ENCODE assay signal across 8 cellular contexts in the genomic region with DNA sequence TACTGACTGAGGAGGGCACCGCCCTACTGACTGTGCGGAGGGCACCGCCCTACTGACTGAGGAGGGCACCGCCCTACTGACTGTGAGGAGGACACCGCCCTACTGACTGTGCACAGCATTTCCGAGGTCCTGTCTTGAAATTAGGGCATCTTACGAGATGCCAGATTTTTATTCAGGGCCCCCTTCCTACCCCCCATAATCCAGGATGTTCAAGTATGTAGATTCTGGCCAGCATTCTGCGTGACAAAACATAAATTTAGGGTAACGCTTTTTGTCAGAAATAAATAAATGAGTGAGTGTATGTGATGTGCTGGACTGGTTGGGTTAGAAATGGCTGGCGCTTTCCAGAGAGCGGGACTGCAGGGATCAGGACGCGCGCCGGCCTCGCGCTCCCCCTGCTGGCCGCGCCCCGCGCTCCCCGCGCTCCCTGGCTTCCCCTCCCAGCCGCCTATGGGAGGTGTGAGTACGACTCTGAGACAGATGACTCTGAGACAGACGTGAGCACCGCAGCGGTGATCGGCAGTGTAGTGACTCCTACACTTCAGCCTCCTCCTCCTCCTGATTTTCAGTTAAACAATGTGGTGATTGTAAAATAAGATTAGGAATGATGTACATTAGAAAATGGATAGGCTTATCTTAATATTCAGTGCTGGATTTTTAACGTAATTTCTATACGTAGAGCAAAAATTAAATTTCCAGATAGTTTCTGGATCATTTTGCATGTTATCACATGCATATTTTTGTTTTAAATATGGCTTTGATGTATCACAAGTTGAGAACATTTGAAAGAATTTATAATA.
A peak's percentile ranks its signal among the peaks of the same experiment; 100 is the strongest.
DNase-seq lines count a peak whose midpoint lies in the region; ATAC-seq and TF ChIP-seq lines count a peak whose summit lies in the region.

No MANE protein-coding gene starts in this region.

- DNase-seq in DMS153 treated with DMSO at 0.1 percent for 48 hours (lab: John Stamatoyannopoulos, UW; ENCODE audit: unreplicated experiment) (peak; percentile 40), HuH-7.5 (ENCODE audit: low spot score) (peak; percentile 58), RPMI7951 (ENCODE audit: low read depth) (peak; percentile 76), fibroblast of pulmonary artery (ENCODE audit: low read depth) (peak; percentile 78), occipital lobe (lab: John Stamatoyannopoulos, UW) (peak; percentile 78), suprapubic skin (ENCODE audit: low spot score in 2 of 2) (peak in 1 of 2 donors; percentile 77)

- H3K9me3 ChIP-seq in suprapubic skin = no peaks in the 10 kb centered on the region

- H3K27ac Mint-ChIP-seq in activated T-helper 17 cell treated with anti-CD3 and anti-CD28 coated beads, Interleukin-2, amount 50 U/mL, for 72 hours = peak overlapping the region; percentile 78

- H3K27me3 Mint-ChIP-seq in activated T-helper 17 cell treated with anti-CD3 and anti-CD28 coated beads, Interleukin-2, amount 50 U/mL, for 72 hours = no peaks in the 10 kb centered on the region

- peak overlapping the region; percentile 65 for H3K27ac ChIP-seq in suprapubic skin

- TF ChIP-seq CTCF in fibroblast of pulmonary artery (IDR thresholded peaks at IDR 0.05; ENCODE audit: low read length, missing control alignments) (peak; percentile 55), suprapubic skin (IDR thresholded peaks at IDR 0.05) (peak; percentile 65 to 94)

- peaks cover 6% of the 10 kb centered on the region for H3K4me1 ChIP-seq in suprapubic skin

- peak; percentile 94 for ATAC-seq in GM21528 (IDR thresholded peaks at IDR 0.05; ENCODE audit: low FRiP score, unreplicated experiment)
- peak; percentile 98 for ATAC-seq in activated T-helper 17 cell treated with anti-CD3 and anti-CD28 coated beads, Interleukin-2, amount 50 U/mL, for 72 hours (replicated peaks)

- no peaks in the 10 kb centered on the region for H3K27me3 ChIP-seq in suprapubic skin

- H3K36me3 Mint-ChIP-seq in activated T-helper 17 cell treated with anti-CD3 and anti-CD28 coated beads, Interleukin-2, amount 50 U/mL, for 72 hours (ENCODE audit: low read depth) = no peaks in the 10 kb centered on the region

- peaks cover 9% of the 10 kb centered on the region for H3K4me1 Mint-ChIP-seq in activated T-helper 17 cell treated with anti-CD3 and anti-CD28 coated beads, Interleukin-2, amount 50 U/mL, for 72 hours

- WGBS in suprapubic skin = 13% methylated on average over 25 of the region's 31 CpGs

- no peaks in the 10 kb centered on the region for H3K36me3 ChIP-seq in suprapubic skin

- TF ChIP-seq EP300 in suprapubic skin (IDR thresholded peaks at IDR 0.05) = no peak

- no peaks in the 10 kb centered on the region for H3K9me3 Mint-ChIP-seq in activated T-helper 17 cell treated with anti-CD3 and anti-CD28 coated beads, Interleukin-2, amount 50 U/mL, for 72 hours

- peak overlapping the region; percentile 78 for H3K4me3 Mint-ChIP-seq in activated T-helper 17 cell treated with anti-CD3 and anti-CD28 coated beads, Interleukin-2, amount 50 U/mL, for 72 hours

- TF ChIP-seq POLR2A in suprapubic skin (IDR thresholded peaks at IDR 0.05) = no peak

- H3K4me3 ChIP-seq in fibroblast of pulmonary artery (replicated peaks; ENCODE audit: low read depth, low read length) = peak overlapping the region; percentile 10
- H3K4me3 ChIP-seq in suprapubic skin = no peak overlapping the region
